Comparison of ENCODE assay signal across 25 cellular contexts in the genomic region with DNA sequence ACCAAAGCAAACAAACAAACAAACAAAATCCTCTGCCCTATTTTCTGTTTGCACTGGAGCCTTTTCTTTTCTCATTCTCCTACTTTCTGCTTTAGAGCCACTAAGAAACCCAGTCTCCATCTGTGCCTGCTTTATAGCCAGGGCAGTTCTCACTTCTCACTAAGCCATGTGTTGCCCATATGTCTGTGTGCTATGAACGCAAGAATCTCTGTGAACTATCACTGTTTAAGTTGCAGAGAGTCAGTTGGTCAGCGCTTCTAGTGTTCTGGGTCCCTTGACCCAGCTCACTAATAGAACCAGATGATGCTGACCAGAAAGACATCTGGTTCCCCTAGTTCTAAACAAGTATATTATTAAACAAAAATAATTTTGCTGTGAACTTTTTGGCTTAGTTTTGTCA.
A peak's percentile ranks its signal among the peaks of the same experiment; 100 is the strongest.
DNase-seq lines count a peak whose midpoint lies in the region; TF ChIP-seq lines count a peak whose summit lies in the region.
"Had no signal": no experiment of that assay in that cellular context is flagged by ENCODE, and none has a peak within 500 bp of the region (broad histone marks: within the 10 kb centered on the region; RNA-seq: fewer than 3 reads in every experiment).

No MANE protein-coding gene starts in this region.

- H3K4me3 ChIP-seq in foreskin fibroblast (ENCODE audit: low read depth in 1 of 2, low read length in 2 of 2) = no peak overlapping the region
- H3K4me3 ChIP-seq: breast epithelium, HAP-1, ovary had no signal

- H3K4me3 Mint-ChIP-seq in brain = peak overlapping the region in 1 of 5 experiments; percentile 57
- H3K4me3 Mint-ChIP-seq: CD8-positive, alpha-beta memory T cell; neural crest cell; stimulated activated memory B cell treated with anti-CD40 and anti-IgM and Interleukin-4, amounts not matched to agents 10 μg/mL and 1 μg/mL and 100 μg/mL, for 72 hours had no signal

- TF ChIP-seq CTCF in brain (conservative IDR thresholded peaks at IDR 0.05) (no peak), foreskin fibroblast (IDR thresholded peaks at IDR 0.05; ENCODE audit: low read depth, low read length) (no peak)

- H3K27me3 Mint-ChIP-seq in brain = no peaks in the 10 kb centered on the region
- H3K27me3 Mint-ChIP-seq: CD8-positive, alpha-beta memory T cell; stimulated activated memory B cell treated with anti-CD40 and anti-IgM and Interleukin-4, amounts not matched to agents 10 μg/mL and 1 μg/mL and 100 μg/mL, for 72 hours had no signal

- DNase-seq in NCI-H2171 treated with DMSO at 0.1 percent for 48 hours (lab: John Stamatoyannopoulos, UW) (peak; percentile 4), NCI-H2171 (lab: John Stamatoyannopoulos, UW) (no peak), foreskin fibroblast (peak; percentile 80 to 90), NCI-H748 (lab: John Stamatoyannopoulos, UW; ENCODE audit: unreplicated experiment) (no peak), HK-2 (ENCODE audit: unreplicated experiment) (no peak), NCI-H2196 treated with DMSO at 0.1 percent for 48 hours (lab: John Stamatoyannopoulos, UW; ENCODE audit: unreplicated experiment) (no peak)
- DNase-seq in central memory CD4-positive, alpha-beta T cell = no peak
- DNase-seq: 8988T; activated CD4-positive, alpha-beta T cell treated with anti-CD3 and anti-CD28 coated beads for 48 hours; activated effector memory CD4-positive, alpha-beta T cell treated with Interleukin-2 at 50 U/mL for 16 hours; CD8-positive, alpha-beta memory T cell; DMS153; Kasumi-1; NCI-H1436; NCI-H2081 treated with DMSO at 0.1 percent for 48 hours; ovary; T1000; trophoblast cell; WERI-Rb-1 had no signal

- peaks cover 0 to 4% (median 0%) of the 10 kb centered on the region in 5 experiments for H3K9me3 Mint-ChIP-seq in brain
- H3K9me3 Mint-ChIP-seq: activated naive CD4-positive, alpha-beta T cell treated with anti-CD3 and anti-CD28 coated beads, Interleukin-2, amount 50 U/mL, for 72 hours; CD8-positive, alpha-beta memory T cell; stimulated activated memory B cell treated with anti-CD40 and anti-IgM and Interleukin-4, amounts not matched to agents 10 μg/mL and 1 μg/mL and 100 μg/mL, for 72 hours had no signal

- H3K27ac Mint-ChIP-seq in brain = peak overlapping the region; percentile 26 to 78 (median 49)
- H3K27ac Mint-ChIP-seq: activated naive CD4-positive, alpha-beta T cell treated with anti-CD3 and anti-CD28 coated beads, Interleukin-2, amount 50 U/mL, for 72 hours; CD8-positive, alpha-beta memory T cell; stimulated activated memory B cell treated with anti-CD40 and anti-IgM and Interleukin-4, amounts not matched to agents 10 μg/mL and 1 μg/mL and 100 μg/mL, for 72 hours had no signal

- H3K36me3 Mint-ChIP-seq in brain = peaks cover 29% of the 10 kb centered on the region

- peaks cover 5% of the 10 kb centered on the region for H3K4me1 Mint-ChIP-seq in brain
- H3K4me1 Mint-ChIP-seq: CD8-positive, alpha-beta memory T cell; neural crest cell; stimulated activated memory B cell treated with anti-CD40 and anti-IgM and Interleukin-4, amounts not matched to agents 10 μg/mL and 1 μg/mL and 100 μg/mL, for 72 hours had no signal

Comparison
In these comparisons a context has a peak if more than half of its experiments do, and no peak if none do; other contexts are left out.
1. DNase-seq: peak in NCI-H2171 treated with DMSO at 0.1 percent for 48 hours (single experiment) and foreskin fibroblast (2 of 2); none in NCI-H2171 (single experiment), NCI-H748 (single experiment), HK-2 (single experiment), central memory CD4-positive, alpha-beta T cell (single experiment) and NCI-H2196 treated with DMSO at 0.1 percent for 48 hours (single experiment).